In genomic region chr19:45643024-45643926, GRCh38 we compare ENCODE assay signal across 1 cellular context.
TF ChIP-seq lines count a peak whose summit lies in the region.

No MANE protein-coding gene starts in this region.

TF ChIP-seq in K562, 482 proteins besides CTCF, POLR2A, EP300 and RAD21 (continued from another document and continues in another):
- TF ChIP-seq ZKSCAN1 (IDR thresholded peaks at IDR 0.05; ENCODE audit: low read depth, low read length) (no peak), SMARCB1 (IDR thresholded peaks at IDR 0.05; ENCODE audit: insufficient read length, low read depth) (no peak), RHOXF2B (CRISPR knock-in tag; conservative IDR thresholded peaks at IDR 0.05) (no peak), TAF1 (IDR thresholded peaks at IDR 0.05; ENCODE audit: control insufficient read depth, extremely low read depth, insufficient read depth, low read length, severe bottlenecking) (no peak), ZNF253 (CRISPR knock-in tag; conservative IDR thresholded peaks at IDR 0.05) (no peak), ZNF75A (CRISPR knock-in tag; IDR thresholded peaks at IDR 0.05) (no peak), MED1 (CRISPR knock-in tag; IDR thresholded peaks at IDR 0.05; ENCODE audit: borderline replicate concordance) (no peak), BHLHE40 (IDR thresholded peaks at IDR 0.05; ENCODE audit: low read length) (peak; percentile 11; the same call in 1 of the 2 replicates), KLF16 (IDR thresholded peaks at IDR 0.05) (peak; percentile 78), ZBTB5 (IDR thresholded peaks at IDR 0.05) (no peak), TEAD2 (tag; IDR thresholded peaks at IDR 0.05) (no peak), ZNF41 (CRISPR knock-in tag; conservative IDR thresholded peaks at IDR 0.05) (no peak), CREBBP (IDR thresholded peaks at IDR 0.05; ENCODE audit: low read depth, low read length) (no peak), THAP7 (CRISPR knock-in tag; IDR thresholded peaks at IDR 0.05) (no peak), ZNF592 (IDR thresholded peaks at IDR 0.05) (no peak), ELF2 (CRISPR knock-in tag; IDR thresholded peaks at IDR 0.05) (no peak), SUPT5H (IDR thresholded peaks at IDR 0.05) (no peak), SMC3 (conservative IDR thresholded peaks at IDR 0.05; ENCODE audit: insufficient read depth, low read depth, low read length) (peak; percentile 94), SRSF1 (IDR thresholded peaks at IDR 0.05; ENCODE audit: low read depth, low read length) (no peak), STAT5B (CRISPR knock-in tag; IDR thresholded peaks at IDR 0.05) (no peak), ZNF121 (CRISPR knock-in tag; conservative IDR thresholded peaks at IDR 0.05) (no peak), ZBTB7A (IDR thresholded peaks at IDR 0.05; ENCODE audit: borderline replicate concordance, control insufficient read depth, low read depth, low read length) (peak; percentile 91), SRSF3 (IDR thresholded peaks at IDR 0.05; ENCODE audit: insufficient read depth, low read length) (no peak), THRB (CRISPR knock-in tag; conservative IDR thresholded peaks at IDR 0.05) (no peak), TRIM28 (IDR thresholded peaks at IDR 0.05) (no peak), KLF10 (CRISPR knock-in tag; IDR thresholded peaks at IDR 0.05) (no peak), RREB1 (CRISPR knock-in tag; IDR thresholded peaks at IDR 0.05) (no peak), E2F4 (CRISPR knock-in tag; IDR thresholded peaks at IDR 0.05; ENCODE audit: low read depth) (no peak), NEUROD1 (IDR thresholded peaks at IDR 0.05; ENCODE audit: borderline replicate concordance, low read depth, low read length, partially characterized antibody) (no peak), CHCHD3 (CRISPR knock-in tag; IDR thresholded peaks at IDR 0.05) (no peak), CREM (IDR thresholded peaks at IDR 0.05; ENCODE audit: low read depth) (peak; percentile 54), SMARCA4 (IDR thresholded peaks at IDR 0.05) (no peak), BACH1 (tag; IDR thresholded peaks at IDR 0.05) (no peak), HMGXB4 (CRISPR knock-in tag; IDR thresholded peaks at IDR 0.05) (0 out of 2 replicates have a peak, but pooled peaks have one; percentile 40), NR1H2 (CRISPR knock-in tag; IDR thresholded peaks at IDR 0.05) (no peak), ZNF354B (CRISPR knock-in tag; IDR thresholded peaks at IDR 0.05) (no peak)
